ENCODE assay signal across 17 cellular contexts in genomic region chr14:26872510-26872909, GRCh38.
DNase-seq lines count a peak whose midpoint lies in the region; ATAC-seq, FAIRE-seq and TF ChIP-seq lines count a peak whose summit lies in the region.
"Had no signal": no experiment of that assay in that cellular context is flagged by ENCODE, and none has a peak within 500 bp of the region (broad histone marks: within the 10 kb centered on the region; RNA-seq: fewer than 3 reads in every experiment).

No MANE protein-coding gene starts in this region.

- intact Hi-C loops in heart left ventricle (cut with DNase I) (no loop called here), pancreas (cut with DNase I) (no loop called here)

- H3K4me3 ChIP-seq in astrocyte of the spinal cord (ENCODE audit: low read depth, low read length) (no peak overlapping the region), heart left ventricle (no peak overlapping the region), pancreas (peak overlapping the region in 2 of 4 donors; percentile 9 to 25), H7 (ENCODE audit: insufficient read depth, low read depth, low read length) (no peak overlapping the region)
- H3K4me3 ChIP-seq: PC-9, right lobe of liver had no signal

- WGBS in heart left ventricle, 4 donors = 26 to 41% (median 35%) methylated on average over 4 of the region's 4 CpGs
- 16 to 17% methylated on average over 4 of the region's 4 CpGs for WGBS in pancreas, 2 donors

- no peaks in the 10 kb centered on the region for H3K27me3 ChIP-seq in heart left ventricle
- no peaks in the 10 kb centered on the region for H3K27me3 ChIP-seq in pancreas
- H3K27me3 ChIP-seq in H7 (ENCODE audit: control insufficient read depth, insufficient read depth, low read length) = no peaks in the 10 kb centered on the region
- H3K27me3 ChIP-seq: right lobe of liver had no signal

- H3K4me1 ChIP-seq in heart left ventricle = peaks cover 0 to 7% (median 0%) of the 10 kb centered on the region in 12 donors
- peaks cover 0 to 11% (median 3%) of the 10 kb centered on the region in 3 donors for H3K4me1 ChIP-seq in pancreas
- H3K4me1 ChIP-seq: right lobe of liver had no signal

- DNase-seq in HTR-8/SVneo (ENCODE audit: insufficient read length, low spot score) = no peak
- DNase-seq in astrocyte of the spinal cord (ENCODE audit: low read depth, low spot score) = peak; percentile 29
- DNase-seq in heart left ventricle = peak in 3 of 5 donors; percentile 10 to 30 (median 24)
- DNase-seq in pancreas = peak in 5 of 6 donors; percentile 19 to 71 (median 62)
- DNase-seq in NCI-H1694 (lab: John Stamatoyannopoulos, UW) = no peak
- no peak for DNase-seq in NCI-H1436 (lab: John Stamatoyannopoulos, UW)
- DNase-seq in H7 = no peak
- DNase-seq in activated CD4-positive, CD25-positive, alpha-beta regulatory T cell treated with anti-CD3 and anti-CD28 coated beads, Interleukin-2, amount 50 U/mL, for 72 hours = no peak
- DNase-seq: activated CD4-positive, CD25-positive, alpha-beta regulatory T cell; Calu3; kidney glomerular epithelial cell; naive B cell; PC-9; right lobe of liver; stimulated activated naive CD4-positive, alpha-beta T cell had no signal

- peak overlapping the region in 1 of 12 donors; percentile 18 for H3K27ac ChIP-seq in heart left ventricle
- H3K27ac ChIP-seq in pancreas = peak overlapping the region in 3 of 4 donors; percentile 17 to 66 (median 45)
- H3K27ac ChIP-seq: PC-9, right lobe of liver had no signal

- no peaks in the 10 kb centered on the region for H3K36me3 ChIP-seq in heart left ventricle
- H3K36me3 ChIP-seq in pancreas = no peaks in the 10 kb centered on the region
- no peaks in the 10 kb centered on the region for H3K36me3 ChIP-seq in H7 (replicated peaks; ENCODE audit: control insufficient read depth, insufficient read depth, low read length)
- H3K36me3 ChIP-seq: right lobe of liver had no signal

- no peaks in the 10 kb centered on the region for H3K9me3 ChIP-seq in heart left ventricle
- no peaks in the 10 kb centered on the region for H3K9me3 ChIP-seq in pancreas
- H3K9me3 ChIP-seq: right lobe of liver had no signal

- TF ChIP-seq CTCF in astrocyte of the spinal cord (IDR thresholded peaks at IDR 0.05; ENCODE audit: low read depth, low read length) (no peak), heart left ventricle (IDR thresholded peaks at IDR 0.05) (no peak), pancreas (IDR thresholded peaks at IDR 0.05) (no peak)

- ATAC-seq in heart left ventricle = peak; percentile 80 to 91 (median 87)
- ATAC-seq in pancreas = peak; percentile 97 to 99 (median 98)

- in situ Hi-C loops in astrocyte of the spinal cord (cut with HindIII; ENCODE audit: low sequenced_read_pairs) = no loop called here

- FAIRE-seq in HTR-8/SVneo (lab: Jason Lieb, UNC) (peak; percentile 87), pancreas (lab: Jason Lieb, UNC) (peak; percentile 51)
- FAIRE-seq: bronchial epithelial cell, GM18507 had no signal

- TF ChIP-seq POLR2A in heart left ventricle (IDR thresholded peaks at IDR 0.05) = no peak

Comparison
In these comparisons a context has a peak if more than half of its experiments do, and no peak if none do; other contexts are left out.
1. DNase-seq: peak in astrocyte of the spinal cord (single experiment), heart left ventricle (3 of 5) and pancreas (5 of 6); none in HTR-8/SVneo (single experiment), NCI-H1694 (single experiment), NCI-H1436 (single experiment), H7 (single experiment) and activated CD4-positive, CD25-positive, alpha-beta regulatory T cell treated with anti-CD3 and anti-CD28 coated beads, Interleukin-2, amount 50 U/mL, for 72 hours (single experiment).